In the genomic region with DNA sequence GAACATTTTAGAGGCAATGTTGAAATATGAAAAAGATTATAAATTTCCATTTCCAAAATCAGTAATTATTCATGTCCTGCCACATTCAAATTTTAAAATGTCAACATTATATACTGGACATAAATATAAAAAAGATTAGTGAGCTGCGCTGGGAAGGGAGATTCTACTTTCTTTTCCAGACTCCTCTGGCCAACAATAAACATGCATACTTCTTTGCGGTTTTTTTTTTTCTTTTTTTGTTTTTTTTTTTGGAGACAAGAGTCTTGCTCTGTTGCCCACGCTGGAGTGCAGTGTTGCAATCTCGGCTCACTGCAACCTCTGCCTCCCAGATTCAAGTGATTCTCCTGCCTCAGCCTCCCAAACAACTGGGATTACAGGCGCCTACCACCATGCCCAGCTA, we compare ENCODE assay signal across 25 cellular contexts.
"Had no signal": no experiment of that assay in that cellular context is flagged by ENCODE, and none has a peak within 500 bp of the region (broad histone marks: within the 10 kb centered on the region; RNA-seq: fewer than 3 reads in every experiment).

No MANE protein-coding gene starts in this region.

- H3K4me1 ChIP-seq: colonic mucosa, esophagus squamous epithelium, gastrocnemius medialis, heart right ventricle, left lung, lower lobe of right lung had no signal

- H3K4me3 Mint-ChIP-seq: dendritic cell treated with granulocyte-macrophage colony-stimulating factor and Interleukin-4, amounts not matched to agents 40 ng/mL and 50 ng/mL, for 4 days; effector memory CD8-positive, alpha-beta T cell; endodermal cell; mesothelial cell of epicardium; naive B cell had no signal

- H3K4me3 ChIP-seq: colonic mucosa, esophagus squamous epithelium, gastrocnemius medialis, heart right ventricle, left lung, lower lobe of right lung, mucosa of descending colon had no signal

- H3K27ac ChIP-seq: colonic mucosa, epithelial cell of prostate, esophagus squamous epithelium, gastrocnemius medialis, heart right ventricle, left lung, lower lobe of right lung had no signal

- H3K36me3 ChIP-seq: colonic mucosa had no signal

- H3K27me3 ChIP-seq: colonic mucosa, esophagus squamous epithelium, gastrocnemius medialis, heart right ventricle, left lung had no signal

- H3K27me3 Mint-ChIP-seq: dendritic cell treated with granulocyte-macrophage colony-stimulating factor and Interleukin-4, amounts not matched to agents 40 ng/mL and 50 ng/mL, for 4 days; effector memory CD8-positive, alpha-beta T cell; naive B cell had no signal

- H3K9me3 ChIP-seq: colonic mucosa, esophagus squamous epithelium, gastrocnemius medialis, heart right ventricle, left lung, lower lobe of right lung, mucosa of descending colon had no signal

- ATAC-seq: effector memory CD8-positive, alpha-beta T cell; esophagus mucosa; gastrocnemius medialis; heart right ventricle; left cardiac atrium; left lung; left ventricle myocardium superior; lower lobe of right lung; mucosa of descending colon had no signal

- H3K9me3 Mint-ChIP-seq: dendritic cell treated with granulocyte-macrophage colony-stimulating factor and Interleukin-4, amounts not matched to agents 40 ng/mL and 50 ng/mL, for 4 days; effector memory CD8-positive, alpha-beta T cell; endodermal cell; mesothelial cell of epicardium; naive B cell had no signal

- DNase-seq: colonic mucosa; cortex of kidney; effector CD8-positive, alpha-beta T cell; effector memory CD8-positive, alpha-beta T cell; endodermal cell; erythroblast; esophagus squamous epithelium; foreskin fibroblast; foreskin melanocyte; gastrocnemius medialis; glutamatergic neuron; head of caudate nucleus; heart right ventricle; hippocampal formation; left cardiac atrium; left lung; left ventricle myocardium superior; lower lobe of right lung; mesenchymal stem cell; mucosa of descending colon; naive B cell had no signal

- H3K27ac Mint-ChIP-seq: dendritic cell treated with granulocyte-macrophage colony-stimulating factor and Interleukin-4, amounts not matched to agents 40 ng/mL and 50 ng/mL, for 4 days; effector memory CD8-positive, alpha-beta T cell; endodermal cell; mesothelial cell of epicardium had no signal

- H3K4me1 Mint-ChIP-seq: endodermal cell, mesothelial cell of epicardium had no signal
